Comparison of ENCODE assay signal across 14 cellular contexts in the genomic region with DNA sequence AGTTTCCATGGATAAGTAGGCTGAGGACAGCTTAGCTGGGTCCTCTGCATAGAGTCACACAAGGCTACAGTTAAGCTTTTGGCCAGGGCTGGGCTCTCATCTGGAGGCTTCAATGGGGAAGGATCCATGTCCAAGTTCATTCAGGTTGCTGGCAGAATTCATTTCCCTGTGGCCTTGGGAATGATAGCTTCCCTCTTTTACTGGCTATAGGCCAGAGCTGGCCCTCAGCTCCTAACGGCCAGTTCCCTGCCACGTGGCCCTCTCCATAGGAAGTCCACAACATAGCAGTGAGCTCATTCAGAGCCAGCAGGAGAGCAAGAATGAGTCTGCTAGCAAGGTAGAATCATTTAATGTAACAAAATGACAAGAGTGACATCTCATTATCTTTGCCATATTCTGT. TPM values are rescaled to one million over a fixed set of nuclear protein-coding genes. Genes with fewer than 3 reads are reported as not detected.
DNase-seq lines count a peak whose midpoint lies in the region; ATAC-seq and TF ChIP-seq lines count a peak whose summit lies in the region.
"Had no signal": no experiment of that assay in that cellular context is flagged by ENCODE, and none has a peak within 500 bp of the region (broad histone marks: within the 10 kb centered on the region; RNA-seq: fewer than 3 reads in every experiment).

No MANE protein-coding gene starts in this region.

- peak; percentile 58 for DNase-seq in NCI-H82 (lab: John Stamatoyannopoulos, UW)
- no peak for DNase-seq in NCI-H82 treated with DMSO at 0.1 percent for 48 hours (lab: John Stamatoyannopoulos, UW; ENCODE audit: unreplicated experiment)
- peak; percentile 65 for DNase-seq in amniotic epithelial cell (ENCODE audit: low read depth)
- DNase-seq in heart left ventricle = peak in 1 of 5 donors; percentile 54
- no peak for DNase-seq in KBM-7
- no peak for DNase-seq in CD14-positive monocyte (ENCODE audit: low spot score)
- DNase-seq in transverse colon = no peak
- DNase-seq: GF-D8, MV-4-11 had no signal

- intact Hi-C loops in heart left ventricle (cut with DNase I) = no loop called here
- intact Hi-C loops in CD14-positive monocyte (cut with micrococcal nuclease) = no loop called here
- intact Hi-C loops in transverse colon (cut with DNase I; ENCODE audit: low total_unique reads) = no loop called here

- ATAC-seq in heart left ventricle (peak in 3 of 4 donors; percentile 23 to 45 (median 32)), GM18519 (IDR thresholded peaks at IDR 0.05; ENCODE audit: low FRiP score, unreplicated experiment) (no peak)
- ATAC-seq: A549, HCT116 had no signal

- no peaks in the 10 kb centered on the region for H3K4me1 Mint-ChIP-seq in CD14-positive monocyte

- H3K27me3 Mint-ChIP-seq in CD14-positive monocyte (ENCODE audit: low read depth in 3 of 3) = no peaks in the 10 kb centered on the region
- H3K27me3 Mint-ChIP-seq: type B pancreatic cell had no signal

- peaks cover 0 to 58% (median 24%) of the 10 kb centered on the region in 9 donors for H3K36me3 ChIP-seq in heart left ventricle
- H3K36me3 ChIP-seq in transverse colon = peaks cover 0 to 30% (median 3%) of the 10 kb centered on the region in 4 donors

- H3K27ac ChIP-seq in heart left ventricle = peak overlapping the region in 4 of 12 donors; percentile 3 to 52 (median 37)
- H3K27ac ChIP-seq in transverse colon = no peak overlapping the region
- H3K27ac ChIP-seq: A549 had no signal

- H3K27me3 ChIP-seq in heart left ventricle = no peaks in the 10 kb centered on the region
- no peaks in the 10 kb centered on the region for H3K27me3 ChIP-seq in transverse colon

- whole genome bisulfite sequencing in heart left ventricle, 4 donors = 0 to 25% (median 19%) methylated on average over 2 of the region's 2 CpGs
- 61% methylated on average over 2 of the region's 2 CpGs; no CpG with 5 or more reads in 1 of the 2 donors for WGBS in transverse colon (ENCODE audit: low coverage in 1 of 2), 2 donors

- in situ Hi-C loops in KBM-7 (cut with MboI; ENCODE audit: low pct_unique_long_range_greater_than_20kb, low sequenced_read_pairs) = no loop called here
- in situ Hi-C loops in transverse colon (cut with MboI; ENCODE audit: low pct_ligation_motif_present in 1 of 4, low pct_unique_long_range_greater_than_20kb in 1 of 4, low sequenced_read_pairs in 3 of 4) = no loop called here

- TF ChIP-seq POLR2A in heart left ventricle (IDR thresholded peaks at IDR 0.05) (no peak), transverse colon (IDR thresholded peaks at IDR 0.05) (no peak)

- H3K36me3 Mint-ChIP-seq in CD14-positive monocyte = peaks cover 53 to 72% of the 10 kb centered on the region in 2 donors

- no peaks in the 10 kb centered on the region for H3K9me3 Mint-ChIP-seq in CD14-positive monocyte
- H3K9me3 Mint-ChIP-seq: mesothelial cell of epicardium, type B pancreatic cell had no signal

- no peak overlapping the region for H3K4me3 Mint-ChIP-seq in CD14-positive monocyte
- H3K4me3 Mint-ChIP-seq: mesothelial cell of epicardium, type B pancreatic cell had no signal

- TF ChIP-seq CTCF in heart left ventricle (IDR thresholded peaks at IDR 0.05) = no peak
- TF ChIP-seq CTCF in CD14-positive monocyte (IDR thresholded peaks at IDR 0.05) = no peak
- no peak for TF ChIP-seq CTCF in transverse colon (IDR thresholded peaks at IDR 0.05)

- peak overlapping the region in 2 of 7 donors; percentile 15 to 22 for H3K27ac Mint-ChIP-seq in CD14-positive monocyte
- H3K27ac Mint-ChIP-seq: mesothelial cell of epicardium, type B pancreatic cell had no signal

- H3K9me3 ChIP-seq in heart left ventricle (no peaks in the 10 kb centered on the region), transverse colon (no peaks in the 10 kb centered on the region)
- H3K9me3 ChIP-seq: A549 had no signal

- peaks cover 5 to 49% (median 36%) of the 10 kb centered on the region in 12 donors for H3K4me1 ChIP-seq in heart left ventricle
- peaks cover 3 to 10% (median 5%) of the 10 kb centered on the region in 4 donors for H3K4me1 ChIP-seq in transverse colon

- H3K4me3 ChIP-seq in heart left ventricle (no peak overlapping the region), transverse colon (no peak overlapping the region)
- H3K4me3 ChIP-seq: A549 had no signal

- TF ChIP-seq EP300 in transverse colon (IDR thresholded peaks at IDR 0.05; ENCODE audit: low read depth) = no peak

RNA-seq across cellular contexts. Expression of a gene that starts 15.1 kb away (rescaled TPM):
- 10 to 100 TPM in 8 of 9 donors, 1 to 10 TPM in 1; 5.9 to 61.8 (median 18.5) TPM for total RNA-seq in heart left ventricle
- polyA plus RNA-seq in heart left ventricle = 1 to 10 TPM; 5.2 to 9.8 TPM
- polyA plus RNA-seq in CD14-positive monocyte = not detected
- 10 to 100 TPM; 29.4 to 43.6 (median 35.6) TPM for total RNA-seq in transverse colon

Comparison
In these comparisons a context has a peak if more than half of its experiments do, and no peak if none do; other contexts are left out.
1. DNase-seq: peak in NCI-H82 (single experiment) and amniotic epithelial cell (single experiment); none in NCI-H82 treated with DMSO at 0.1 percent for 48 hours (single experiment), KBM-7 (single experiment), CD14-positive monocyte (single experiment) and transverse colon (single experiment).